ENCODE assay signal across 16 cellular contexts in genomic region chr22:43305806-43306205, GRCh38. TPM values are rescaled to one million over a fixed set of nuclear protein-coding genes. Genes with fewer than 3 reads are reported as not detected.
"Had no signal": no experiment of that assay in that cellular context is flagged by ENCODE, and none has a peak within 500 bp of the region (broad histone marks: within the 10 kb centered on the region; RNA-seq: fewer than 3 reads in every experiment).

No MANE protein-coding gene starts in this region.

- H3K4me3 ChIP-seq: tibial nerve, vagina had no signal

- DNase-seq: activated CD4-positive, alpha-beta T cell treated with anti-CD3 and anti-CD28 coated beads, Interleukin-2, amount 50 U/mL, for 1 hour; activated naive CD4-positive, alpha-beta T cell treated with Interleukin-2 at 50 U/mL for 16 hours; activated T-cell treated with anti-CD3 and anti-CD28 coated beads for 4 hours; anterior cingulate cortex; cerebellar nuclear complex; effector CD8-positive, alpha-beta T cell; foreskin keratinocyte; naive thymus-derived CD4-positive, alpha-beta T cell; stimulated activated CD4-positive, alpha-beta T cell treated with anti-CD3 and anti-CD28 coated beads, Interleukin-4, amount 100 ng/mL, for 1 hour; stimulated activated naive CD4-positive, alpha-beta T cell; substantia nigra had no signal

- H3K9me3 ChIP-seq: tibial nerve, vagina had no signal

- H3K36me3 ChIP-seq: tibial nerve, vagina had no signal

- H3K9ac ChIP-seq: parathyroid adenoma had no signal

- H3K27ac ChIP-seq: foreskin keratinocyte, parathyroid adenoma, vagina had no signal

- ATAC-seq: activated CD4-positive, CD25-positive, alpha-beta regulatory T cell treated with anti-CD3 and anti-CD28 coated beads, Interleukin-2, amount 50 U/mL, for 24 hours; foreskin keratinocyte; naive thymus-derived CD4-positive, alpha-beta T cell had no signal

- H3K4me1 ChIP-seq: foreskin keratinocyte, parathyroid adenoma, vagina had no signal

- H3K27me3 ChIP-seq: foreskin keratinocyte, tibial nerve, vagina had no signal

RNA-seq across cellular contexts. Expression of gene SCUBE1, which starts 37.4 kb away (rescaled TPM):
- total RNA-seq: endothelial cell of umbilical vein, foreskin keratinocyte had no signal
- polyA plus RNA-seq: foreskin keratinocyte; naive thymus-derived CD4-positive, alpha-beta T cell had no signal
